In the genomic region with DNA sequence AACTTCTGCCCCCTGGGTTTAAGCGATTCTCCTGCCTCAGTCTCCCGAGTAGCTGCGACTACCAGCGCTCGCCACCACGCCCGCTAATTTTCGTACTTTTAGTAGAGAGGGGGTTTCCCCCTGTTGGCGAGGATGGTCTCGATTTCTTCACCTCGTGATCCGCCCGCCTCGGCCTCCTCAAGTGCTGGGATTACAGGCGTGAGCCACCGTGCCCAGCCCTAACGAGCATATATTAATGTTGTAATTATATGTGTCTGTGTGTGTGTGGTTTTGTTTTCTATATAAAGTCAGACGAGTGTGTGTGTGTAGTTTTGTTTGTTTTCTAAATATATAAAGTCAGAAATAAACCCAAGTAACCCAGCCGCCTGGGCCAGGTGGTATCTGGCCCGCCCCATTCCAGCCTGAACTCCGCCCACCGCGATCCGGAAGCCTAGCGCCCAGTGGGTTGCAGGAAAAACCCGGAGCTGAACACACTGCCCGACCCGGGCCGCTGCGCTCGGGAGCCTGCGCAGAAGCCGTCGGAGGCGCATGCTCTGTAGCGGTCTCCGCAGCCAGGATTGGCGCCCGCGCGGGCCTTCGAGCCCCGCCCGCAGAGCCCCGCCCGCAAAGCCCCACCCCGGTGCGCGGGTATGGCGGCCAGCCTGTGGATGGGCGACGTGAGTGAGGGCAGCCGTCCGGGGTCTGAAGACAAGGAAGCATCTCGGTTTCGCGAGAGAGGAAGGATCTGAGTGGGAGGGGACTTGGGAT, we compare ENCODE assay signal across 1 cellular context.
TF ChIP-seq lines count a peak whose summit lies in the region.

A gene (plus strand): TSS at position 604 of the 747 bp plus-strand sequence. CDS start 26 bp downstream, at position 630.

TF ChIP-seq in GM12878, 131 proteins besides CTCF, POLR2A, EP300 and RAD21 (continued from another document and continues in another):
- TF ChIP-seq, protein P1, sequence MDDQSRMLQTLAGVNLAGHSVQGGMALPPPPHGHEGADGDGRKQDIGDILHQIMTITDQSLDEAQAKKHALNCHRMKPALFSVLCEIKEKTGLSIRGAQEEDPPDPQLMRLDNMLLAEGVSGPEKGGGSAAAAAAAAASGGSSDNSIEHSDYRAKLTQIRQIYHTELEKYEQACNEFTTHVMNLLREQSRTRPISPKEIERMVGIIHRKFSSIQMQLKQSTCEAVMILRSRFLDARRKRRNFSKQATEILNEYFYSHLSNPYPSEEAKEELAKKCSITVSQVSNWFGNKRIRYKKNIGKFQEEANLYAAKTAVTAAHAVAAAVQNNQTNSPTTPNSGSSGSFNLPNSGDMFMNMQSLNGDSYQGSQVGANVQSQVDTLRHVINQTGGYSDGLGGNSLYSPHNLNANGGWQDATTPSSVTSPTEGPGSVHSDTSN (IDR thresholded peaks at IDR 0.05; ENCODE audit: insufficient replicate concordance, low read depth, low read length) = peak; percentile 29
- peak; percentile 59 for TF ChIP-seq POLR2AphosphoS5 (IDR thresholded peaks at IDR 0.05; ENCODE audit: low read length)
- TF ChIP-seq HDAC2 (IDR thresholded peaks at IDR 0.05) = no peak
- TF ChIP-seq TCF12 (IDR thresholded peaks at IDR 0.05; ENCODE audit: low read depth, low read length) = peak; percentile 85
- no peak for TF ChIP-seq SMAD1 (IDR thresholded peaks at IDR 0.05; ENCODE audit: low read depth, partially characterized antibody)
- no peak for TF ChIP-seq MYB (IDR thresholded peaks at IDR 0.05; ENCODE audit: borderline replicate concordance, low read depth, low read length)
- TF ChIP-seq CHD2 (IDR thresholded peaks at IDR 0.05; ENCODE audit: borderline replicate concordance, low read depth, low read length) = 0 out of 2 replicates have a peak, but pooled peaks have one; percentile 24
- TF ChIP-seq, protein P2, sequence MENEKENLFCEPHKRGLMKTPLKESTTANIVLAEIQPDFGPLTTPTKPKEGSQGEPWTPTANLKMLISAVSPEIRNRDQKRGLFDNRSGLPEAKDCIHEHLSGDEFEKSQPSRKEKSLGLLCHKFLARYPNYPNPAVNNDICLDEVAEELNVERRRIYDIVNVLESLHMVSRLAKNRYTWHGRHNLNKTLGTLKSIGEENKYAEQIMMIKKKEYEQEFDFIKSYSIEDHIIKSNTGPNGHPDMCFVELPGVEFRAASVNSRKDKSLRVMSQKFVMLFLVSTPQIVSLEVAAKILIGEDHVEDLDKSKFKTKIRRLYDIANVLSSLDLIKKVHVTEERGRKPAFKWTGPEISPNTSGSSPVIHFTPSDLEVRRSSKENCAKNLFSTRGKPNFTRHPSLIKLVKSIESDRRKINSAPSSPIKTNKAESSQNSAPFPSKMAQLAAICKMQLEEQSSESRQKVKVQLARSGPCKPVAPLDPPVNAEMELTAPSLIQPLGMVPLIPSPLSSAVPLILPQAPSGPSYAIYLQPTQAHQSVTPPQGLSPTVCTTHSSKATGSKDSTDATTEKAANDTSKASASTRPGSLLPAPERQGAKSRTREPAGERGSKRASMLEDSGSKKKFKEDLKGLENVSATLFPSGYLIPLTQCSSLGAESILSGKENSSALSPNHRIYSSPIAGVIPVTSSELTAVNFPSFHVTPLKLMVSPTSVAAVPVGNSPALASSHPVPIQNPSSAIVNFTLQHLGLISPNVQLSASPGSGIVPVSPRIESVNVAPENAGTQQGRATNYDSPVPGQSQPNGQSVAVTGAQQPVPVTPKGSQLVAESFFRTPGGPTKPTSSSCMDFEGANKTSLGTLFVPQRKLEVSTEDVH (IDR thresholded peaks at IDR 0.05; ENCODE audit: low read depth, partially characterized antibody) = no peak
- peak; percentile 84 for TF ChIP-seq NBN (IDR thresholded peaks at IDR 0.05)
- TF ChIP-seq SRF (IDR thresholded peaks at IDR 0.05; ENCODE audit: low read depth in 2 of 2, low read length in 2 of 2) = 0 out of 4 replicates have a peak, but pooled peaks of 1 of the 2 experiments have one; percentile 47
- TF ChIP-seq RAD51 (IDR thresholded peaks at IDR 0.05) = peak; percentile 83
- peak; percentile 12 to 52; a peak in 3 of 4 replicates for TF ChIP-seq IKZF2 (IDR thresholded peaks at IDR 0.05)
- no peak; the same call in 1 of the 2 replicates for TF ChIP-seq TBL1XR1 (IDR thresholded peaks at IDR 0.05; ENCODE audit: low read depth, low read length)
- peak; percentile 54 for TF ChIP-seq MEF2B (IDR thresholded peaks at IDR 0.05; ENCODE audit: partially characterized antibody, poor library complexity, severe bottlenecking)
- TF ChIP-seq, protein P3, sequence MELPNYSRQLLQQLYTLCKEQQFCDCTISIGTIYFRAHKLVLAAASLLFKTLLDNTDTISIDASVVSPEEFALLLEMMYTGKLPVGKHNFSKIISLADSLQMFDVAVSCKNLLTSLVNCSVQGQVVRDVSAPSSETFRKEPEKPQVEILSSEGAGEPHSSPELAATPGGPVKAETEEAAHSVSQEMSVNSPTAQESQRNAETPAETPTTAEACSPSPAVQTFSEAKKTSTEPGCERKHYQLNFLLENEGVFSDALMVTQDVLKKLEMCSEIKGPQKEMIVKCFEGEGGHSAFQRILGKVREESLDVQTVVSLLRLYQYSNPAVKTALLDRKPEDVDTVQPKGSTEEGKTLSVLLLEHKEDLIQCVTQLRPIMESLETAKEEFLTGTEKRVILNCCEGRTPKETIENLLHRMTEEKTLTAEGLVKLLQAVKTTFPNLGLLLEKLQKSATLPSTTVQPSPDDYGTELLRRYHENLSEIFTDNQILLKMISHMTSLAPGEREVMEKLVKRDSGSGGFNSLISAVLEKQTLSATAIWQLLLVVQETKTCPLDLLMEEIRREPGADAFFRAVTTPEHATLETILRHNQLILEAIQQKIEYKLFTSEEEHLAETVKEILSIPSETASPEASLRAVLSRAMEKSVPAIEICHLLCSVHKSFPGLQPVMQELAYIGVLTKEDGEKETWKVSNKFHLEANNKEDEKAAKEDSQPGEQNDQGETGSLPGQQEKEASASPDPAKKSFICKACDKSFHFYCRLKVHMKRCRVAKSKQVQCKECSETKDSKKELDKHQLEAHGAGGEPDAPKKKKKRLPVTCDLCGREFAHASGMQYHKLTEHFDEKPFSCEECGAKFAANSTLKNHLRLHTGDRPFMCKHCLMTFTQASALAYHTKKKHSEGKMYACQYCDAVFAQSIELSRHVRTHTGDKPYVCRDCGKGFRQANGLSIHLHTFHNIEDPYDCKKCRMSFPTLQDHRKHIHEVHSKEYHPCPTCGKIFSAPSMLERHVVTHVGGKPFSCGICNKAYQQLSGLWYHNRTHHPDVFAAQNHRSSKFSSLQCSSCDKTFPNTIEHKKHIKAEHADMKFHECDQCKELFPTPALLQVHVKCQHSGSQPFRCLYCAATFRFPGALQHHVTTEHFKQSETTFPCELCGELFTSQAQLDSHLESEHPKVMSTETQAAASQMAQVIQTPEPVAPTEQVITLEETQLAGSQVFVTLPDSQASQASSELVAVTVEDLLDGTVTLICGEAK (IDR thresholded peaks at IDR 0.05; ENCODE audit: borderline replicate concordance) = peak; percentile 50; the same call in 1 of the 2 replicates
- TF ChIP-seq CREM (IDR thresholded peaks at IDR 0.05; ENCODE audit: low read depth) = peak; percentile 47; the same call in 1 of the 2 replicates
- TF ChIP-seq SMC3 (IDR thresholded peaks at IDR 0.05; ENCODE audit: borderline replicate concordance, low read length) = no peak
- peak; percentile 39; the same call in 1 of the 2 replicates for TF ChIP-seq STAT1 (conservative IDR thresholded peaks at IDR 0.05)
- TF ChIP-seq TCF7 (IDR thresholded peaks at IDR 0.05; ENCODE audit: borderline replicate concordance) = no peak
- TF ChIP-seq, protein P4, sequence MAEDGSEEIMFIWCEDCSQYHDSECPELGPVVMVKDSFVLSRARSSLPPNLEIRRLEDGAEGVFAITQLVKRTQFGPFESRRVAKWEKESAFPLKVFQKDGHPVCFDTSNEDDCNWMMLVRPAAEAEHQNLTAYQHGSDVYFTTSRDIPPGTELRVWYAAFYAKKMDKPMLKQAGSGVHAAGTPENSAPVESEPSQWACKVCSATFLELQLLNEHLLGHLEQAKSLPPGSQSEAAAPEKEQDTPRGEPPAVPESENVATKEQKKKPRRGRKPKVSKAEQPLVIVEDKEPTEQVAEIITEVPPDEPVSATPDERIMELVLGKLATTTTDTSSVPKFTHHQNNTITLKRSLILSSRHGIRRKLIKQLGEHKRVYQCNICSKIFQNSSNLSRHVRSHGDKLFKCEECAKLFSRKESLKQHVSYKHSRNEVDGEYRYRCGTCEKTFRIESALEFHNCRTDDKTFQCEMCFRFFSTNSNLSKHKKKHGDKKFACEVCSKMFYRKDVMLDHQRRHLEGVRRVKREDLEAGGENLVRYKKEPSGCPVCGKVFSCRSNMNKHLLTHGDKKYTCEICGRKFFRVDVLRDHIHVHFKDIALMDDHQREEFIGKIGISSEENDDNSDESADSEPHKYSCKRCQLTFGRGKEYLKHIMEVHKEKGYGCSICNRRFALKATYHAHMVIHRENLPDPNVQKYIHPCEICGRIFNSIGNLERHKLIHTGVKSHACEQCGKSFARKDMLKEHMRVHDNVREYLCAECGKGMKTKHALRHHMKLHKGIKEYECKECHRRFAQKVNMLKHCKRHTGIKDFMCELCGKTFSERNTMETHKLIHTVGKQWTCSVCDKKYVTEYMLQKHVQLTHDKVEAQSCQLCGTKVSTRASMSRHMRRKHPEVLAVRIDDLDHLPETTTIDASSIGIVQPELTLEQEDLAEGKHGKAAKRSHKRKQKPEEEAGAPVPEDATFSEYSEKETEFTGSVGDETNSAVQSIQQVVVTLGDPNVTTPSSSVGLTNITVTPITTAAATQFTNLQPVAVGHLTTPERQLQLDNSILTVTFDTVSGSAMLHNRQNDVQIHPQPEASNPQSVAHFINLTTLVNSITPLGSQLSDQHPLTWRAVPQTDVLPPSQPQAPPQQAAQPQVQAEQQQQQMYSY (CRISPR knock-in tag; IDR thresholded peaks at IDR 0.05) = no peak
- TF ChIP-seq, protein P5, sequence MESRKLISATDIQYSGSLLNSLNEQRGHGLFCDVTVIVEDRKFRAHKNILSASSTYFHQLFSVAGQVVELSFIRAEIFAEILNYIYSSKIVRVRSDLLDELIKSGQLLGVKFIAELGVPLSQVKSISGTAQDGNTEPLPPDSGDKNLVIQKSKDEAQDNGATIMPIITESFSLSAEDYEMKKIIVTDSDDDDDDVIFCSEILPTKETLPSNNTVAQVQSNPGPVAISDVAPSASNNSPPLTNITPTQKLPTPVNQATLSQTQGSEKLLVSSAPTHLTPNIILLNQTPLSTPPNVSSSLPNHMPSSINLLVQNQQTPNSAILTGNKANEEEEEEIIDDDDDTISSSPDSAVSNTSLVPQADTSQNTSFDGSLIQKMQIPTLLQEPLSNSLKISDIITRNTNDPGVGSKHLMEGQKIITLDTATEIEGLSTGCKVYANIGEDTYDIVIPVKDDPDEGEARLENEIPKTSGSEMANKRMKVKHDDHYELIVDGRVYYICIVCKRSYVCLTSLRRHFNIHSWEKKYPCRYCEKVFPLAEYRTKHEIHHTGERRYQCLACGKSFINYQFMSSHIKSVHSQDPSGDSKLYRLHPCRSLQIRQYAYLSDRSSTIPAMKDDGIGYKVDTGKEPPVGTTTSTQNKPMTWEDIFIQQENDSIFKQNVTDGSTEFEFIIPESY (IDR thresholded peaks at IDR 0.05) = no peak
- TF ChIP-seq, protein P6, sequence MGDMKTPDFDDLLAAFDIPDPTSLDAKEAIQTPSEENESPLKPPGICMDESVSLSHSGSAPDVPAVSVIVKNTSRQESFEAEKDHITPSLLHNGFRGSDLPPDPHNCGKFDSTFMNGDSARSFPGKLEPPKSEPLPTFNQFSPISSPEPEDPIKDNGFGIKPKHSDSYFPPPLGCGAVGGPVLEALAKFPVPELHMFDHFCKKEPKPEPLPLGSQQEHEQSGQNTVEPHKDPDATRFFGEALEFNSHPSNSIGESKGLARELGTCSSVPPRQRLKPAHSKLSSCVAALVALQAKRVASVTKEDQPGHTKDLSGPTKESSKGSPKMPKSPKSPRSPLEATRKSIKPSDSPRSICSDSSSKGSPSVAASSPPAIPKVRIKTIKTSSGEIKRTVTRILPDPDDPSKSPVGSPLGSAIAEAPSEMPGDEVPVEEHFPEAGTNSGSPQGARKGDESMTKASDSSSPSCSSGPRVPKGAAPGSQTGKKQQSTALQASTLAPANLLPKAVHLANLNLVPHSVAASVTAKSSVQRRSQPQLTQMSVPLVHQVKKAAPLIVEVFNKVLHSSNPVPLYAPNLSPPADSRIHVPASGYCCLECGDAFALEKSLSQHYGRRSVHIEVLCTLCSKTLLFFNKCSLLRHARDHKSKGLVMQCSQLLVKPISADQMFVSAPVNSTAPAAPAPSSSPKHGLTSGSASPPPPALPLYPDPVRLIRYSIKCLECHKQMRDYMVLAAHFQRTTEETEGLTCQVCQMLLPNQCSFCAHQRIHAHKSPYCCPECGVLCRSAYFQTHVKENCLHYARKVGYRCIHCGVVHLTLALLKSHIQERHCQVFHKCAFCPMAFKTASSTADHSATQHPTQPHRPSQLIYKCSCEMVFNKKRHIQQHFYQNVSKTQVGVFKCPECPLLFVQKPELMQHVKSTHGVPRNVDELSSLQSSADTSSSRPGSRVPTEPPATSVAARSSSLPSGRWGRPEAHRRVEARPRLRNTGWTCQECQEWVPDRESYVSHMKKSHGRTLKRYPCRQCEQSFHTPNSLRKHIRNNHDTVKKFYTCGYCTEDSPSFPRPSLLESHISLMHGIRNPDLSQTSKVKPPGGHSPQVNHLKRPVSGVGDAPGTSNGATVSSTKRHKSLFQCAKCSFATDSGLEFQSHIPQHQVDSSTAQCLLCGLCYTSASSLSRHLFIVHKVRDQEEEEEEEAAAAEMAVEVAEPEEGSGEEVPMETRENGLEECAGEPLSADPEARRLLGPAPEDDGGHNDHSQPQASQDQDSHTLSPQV (IDR thresholded peaks at IDR 0.05) = no peak; the same call in 1 of the 2 replicates
- TF ChIP-seq SUZ12 (IDR thresholded peaks at IDR 0.05; ENCODE audit: unreplicated experiment) = no peak
- TF ChIP-seq, protein P7, sequence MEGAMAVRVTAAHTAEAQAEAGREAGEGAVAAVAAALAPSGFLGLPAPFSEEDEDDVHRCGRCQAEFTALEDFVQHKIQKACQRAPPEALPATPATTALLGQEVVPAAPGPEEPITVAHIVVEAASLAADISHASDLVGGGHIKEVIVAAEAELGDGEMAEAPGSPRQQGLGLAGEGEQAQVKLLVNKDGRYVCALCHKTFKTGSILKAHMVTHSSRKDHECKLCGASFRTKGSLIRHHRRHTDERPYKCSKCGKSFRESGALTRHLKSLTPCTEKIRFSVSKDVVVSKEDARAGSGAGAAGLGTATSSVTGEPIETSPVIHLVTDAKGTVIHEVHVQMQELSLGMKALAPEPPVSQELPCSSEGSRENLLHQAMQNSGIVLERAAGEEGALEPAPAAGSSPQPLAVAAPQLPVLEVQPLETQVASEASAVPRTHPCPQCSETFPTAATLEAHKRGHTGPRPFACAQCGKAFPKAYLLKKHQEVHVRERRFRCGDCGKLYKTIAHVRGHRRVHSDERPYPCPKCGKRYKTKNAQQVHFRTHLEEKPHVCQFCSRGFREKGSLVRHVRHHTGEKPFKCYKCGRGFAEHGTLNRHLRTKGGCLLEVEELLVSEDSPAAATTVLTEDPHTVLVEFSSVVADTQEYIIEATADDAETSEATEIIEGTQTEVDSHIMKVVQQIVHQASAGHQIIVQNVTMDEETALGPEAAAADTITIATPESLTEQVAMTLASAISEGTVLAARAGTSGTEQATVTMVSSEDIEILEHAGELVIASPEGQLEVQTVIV (IDR thresholded peaks at IDR 0.05; ENCODE audit: borderline replicate concordance, partially characterized antibody) = peak; percentile 79
- TF ChIP-seq ZNF207 (IDR thresholded peaks at IDR 0.05; ENCODE audit: borderline replicate concordance) = peak; percentile 72; the same call in 1 of the 2 replicates
- no peak for TF ChIP-seq YBX1 (IDR thresholded peaks at IDR 0.05)
- TF ChIP-seq MXI1 (IDR thresholded peaks at IDR 0.05; ENCODE audit: low read depth, low read length) = peak; percentile 90; the same call in 1 of the 2 replicates
